Comparison of ENCODE assay signal across 18 cellular contexts in genomic region chr10:27437775-27438174, GRCh38.
DNase-seq lines count a peak whose midpoint lies in the region; ATAC-seq, FAIRE-seq and TF ChIP-seq lines count a peak whose summit lies in the region.
"Had no signal": no experiment of that assay in that cellular context is flagged by ENCODE, and none has a peak within 500 bp of the region (broad histone marks: within the 10 kb centered on the region; RNA-seq: fewer than 3 reads in every experiment).

No MANE protein-coding gene starts in this region.

- H3K27ac ChIP-seq in A549: no peak overlapping the region
- no peak overlapping the region for H3K27ac ChIP-seq in small intestine (ENCODE audit: low read depth in 1 of 2, low read length in 1 of 2)
- no peak overlapping the region for H3K27ac ChIP-seq in osteoblast (ENCODE audit: low read depth, low read length)
- H3K27ac ChIP-seq: C4-2B had no signal

- no peak for TF ChIP-seq RAD21 in A549 (conservative IDR thresholded peaks at IDR 0.05 in 1 of 2, IDR thresholded peaks at IDR 0.05 in 1 of 2)

- no peaks in the 10 kb centered on the region for H3K79me2 ChIP-seq in osteoblast (ENCODE audit: insufficient read depth, low read length)

- H3K9me3 ChIP-seq in A549 (no peaks in the 10 kb centered on the region), small intestine (ENCODE audit: control insufficient read depth, low read depth) (no peaks in the 10 kb centered on the region), osteoblast (ENCODE audit: low read depth, low read length) (no peaks in the 10 kb centered on the region)
- H3K9me3 ChIP-seq: BE2C had no signal

- no peak overlapping the region for H3K4me3 ChIP-seq in A549
- no peak overlapping the region for H3K4me3 ChIP-seq in small intestine (ENCODE audit: low read depth in 1 of 2, low read length in 2 of 2)
- H3K4me3 ChIP-seq in osteoblast (ENCODE audit: insufficient read depth, low read length): no peak overlapping the region
- H3K4me3 ChIP-seq: GM23338 had no signal

- no peak for TF ChIP-seq POLR2A in A549 (IDR thresholded peaks at IDR 0.05; ENCODE audit: low read length)

- FAIRE-seq in A549 (lab: Jason Lieb, UNC) (no peak), RCC 7860 (lab: Jason Lieb, UNC) (peak; percentile 52), endometrium (lab: Jason Lieb, UNC) (peak; percentile 39), small intestine (lab: Jason Lieb, UNC) (peak; percentile 84)
- FAIRE-seq: GM12892 had no signal

- ATAC-seq in A549: no peak
- ATAC-seq: GM23338 had no signal

- H3K4me2 ChIP-seq in A549: no peak overlapping the region
- no peak overlapping the region for H3K4me2 ChIP-seq in osteoblast (ENCODE audit: insufficient read depth, low read length)
- H3K4me2 ChIP-seq: GM23338 had no signal

- no peak for TF ChIP-seq EP300 in A549 (IDR thresholded peaks at IDR 0.05)

- no peaks in the 10 kb centered on the region for H4K20me1 ChIP-seq in osteoblast (ENCODE audit: insufficient read depth, low read length)

- no peak overlapping the region for H2AFZ ChIP-seq in osteoblast (ENCODE audit: low read length)
- H2AFZ ChIP-seq: GM23338 had no signal

- no peaks in the 10 kb centered on the region for H3K36me3 ChIP-seq in small intestine (ENCODE audit: control insufficient read depth in 2 of 2, insufficient read depth in 2 of 2, low read length in 2 of 2)
- H3K36me3 ChIP-seq in osteoblast (ENCODE audit: insufficient read depth, low read length): no peaks in the 10 kb centered on the region
- H3K36me3 ChIP-seq: BE2C had no signal

- TF ChIP-seq CTCF in A549 (IDR thresholded peaks at IDR 0.05) (no peak), osteoblast (IDR thresholded peaks at IDR 0.05; ENCODE audit: extremely low read depth, low read depth, low read length) (no peak)

- H3K4me1 ChIP-seq in A549 (no peaks in the 10 kb centered on the region), small intestine (ENCODE audit: control insufficient read depth in 2 of 2, insufficient read depth in 1 of 2, low read depth in 1 of 2, low read length in 1 of 2) (no peaks in the 10 kb centered on the region), osteoblast (ENCODE audit: insufficient read depth, low read length) (no peaks in the 10 kb centered on the region)
- H3K4me1 ChIP-seq: BE2C had no signal

- POLR2A ChIA-PET in A549 (lab: Yijun Ruan, JAX): no interaction called here

- CTCF ChIA-PET in A549 (lab: Yijun Ruan, JAX): no interaction called here

- H3K27me3 ChIP-seq in small intestine (ENCODE audit: control insufficient read depth in 2 of 2, insufficient read depth in 2 of 2, low read length in 2 of 2): peaks cover 0 to 2% of the 10 kb centered on the region in 2 donors
- no peaks in the 10 kb centered on the region for H3K27me3 ChIP-seq in osteoblast (ENCODE audit: insufficient read depth, low read length)
- H3K27me3 ChIP-seq: BE2C had no signal

- DNase-seq in A549 (ENCODE audit: low read depth in 1 of 2, low spot score in 1 of 2) (no peak), RCC 7860 (ENCODE audit: low spot score) (no peak), small intestine (no peak), HCEC 1CT (no peak), osteoblast (ENCODE audit: insufficient read length, low spot score, missing footprints) (no peak), islet precursor cell (no peak)
- DNase-seq: BE2C; CD4-positive, alpha-beta memory T cell; DMS79 treated with DMSO at 0.1 percent for 48 hours; EL; GDM1; H9; HFFc6; Karpas-422 had no signal

TF ChIP-seq in A549, 52 proteins besides CTCF, POLR2A, EP300 and RAD21:
- TF ChIP-seq RCOR1 (IDR thresholded peaks at IDR 0.05; ENCODE audit: low read depth, low read length) (no peak), MAFK (IDR thresholded peaks at IDR 0.05; ENCODE audit: partially characterized antibody) (peak; percentile 6)
TF ChIP-seq in A549: peak in this region for 1.
